In genomic region chr15:77034620-77035467, GRCh38 we compare ENCODE assay signal across 8 cellular contexts. TPM values are rescaled to one million over a fixed set of nuclear protein-coding genes. Genes with fewer than 3 reads are reported as not detected.
DNase-seq lines count a peak whose midpoint lies in the region; ATAC-seq and TF ChIP-seq lines count a peak whose summit lies in the region.

No MANE protein-coding gene starts in this region.

- TF ChIP-seq CTCF in C4-2B (conservative IDR thresholded peaks at IDR 0.05): peak; percentile 81
- peak; percentile 36 to 72 (median 60) for TF ChIP-seq CTCF in heart left ventricle (IDR thresholded peaks at IDR 0.05)
- peak in 10 of 11 experiments; percentile 29 to 82 (median 66) for TF ChIP-seq CTCF in spleen (IDR thresholded peaks at IDR 0.05 in 8 of 11, conservative IDR thresholded peaks at IDR 0.05 in 3 of 11)

- no peaks in the 10 kb centered on the region for H3K27me3 Mint-ChIP-seq in activated T-cell treated with anti-CD3 and anti-CD28 coated beads, Interleukin-2, amount 50 U/mL, for 72 hours (ENCODE audit: low read depth)

- peaks cover 0 to 7% of the 10 kb centered on the region in 2 donors for H3K9me3 Mint-ChIP-seq in activated T-cell treated with anti-CD3 and anti-CD28 coated beads, Interleukin-2, amount 50 U/mL, for 72 hours

- H3K36me3 Mint-ChIP-seq in activated T-cell treated with anti-CD3 and anti-CD28 coated beads, Interleukin-2, amount 50 U/mL, for 72 hours (ENCODE audit: insufficient read depth in 2 of 2): peaks cover 10 to 22% of the 10 kb centered on the region in 2 donors

- no peak overlapping the region for H3K27ac ChIP-seq in C4-2B
- no peak overlapping the region for H3K27ac ChIP-seq in heart left ventricle
- peak overlapping the region in 5 of 8 donors; percentile 5 to 56 (median 23) for H3K27ac ChIP-seq in spleen

- peaks cover 3% of the 10 kb centered on the region for H3K4me1 Mint-ChIP-seq in activated T-cell treated with anti-CD3 and anti-CD28 coated beads, Interleukin-2, amount 50 U/mL, for 72 hours (ENCODE audit: low read depth)

- WGBS in heart left ventricle, 4 donors: 64 to 86% (median 74%) methylated on average over 5 to 14 of the region's 14 CpGs
- 77 to 88% (median 79%) methylated on average over 8 to 14 of the region's 14 CpGs for WGBS in spleen, 5 donors

- peaks cover 0 to 6% (median 0%) of the 10 kb centered on the region in 12 donors for H3K9me3 ChIP-seq in heart left ventricle
- no peaks in the 10 kb centered on the region for H3K9me3 ChIP-seq in spleen
- no peaks in the 10 kb centered on the region for H3K9me3 ChIP-seq in MG63

- peak overlapping the region; percentile 44 for H3K27ac Mint-ChIP-seq in activated T-cell treated with anti-CD3 and anti-CD28 coated beads, Interleukin-2, amount 50 U/mL, for 72 hours

- intact Hi-C loops in heart left ventricle (cut with DNase I) (no loop called here), spleen (cut with DNase I; ENCODE audit: low total_unique reads) (no loop called here)

- peak in 1 of 2 donors; percentile 22 for ATAC-seq in activated T-cell treated with anti-CD3 and anti-CD28 coated beads, Interleukin-2, amount 50 U/mL, for 72 hours (replicated peaks in 1 of 2)
- ATAC-seq in heart left ventricle (peak in 3 of 4 donors; percentile 8 to 31 (median 15)), GM18502 (IDR thresholded peaks at IDR 0.05; ENCODE audit: poor library complexity, unreplicated experiment) (no peak)

- H3K4me3 Mint-ChIP-seq in activated T-cell treated with anti-CD3 and anti-CD28 coated beads, Interleukin-2, amount 50 U/mL, for 72 hours: no peak overlapping the region

- TF ChIP-seq POLR2A in heart left ventricle (IDR thresholded peaks at IDR 0.05) (no peak), spleen (IDR thresholded peaks at IDR 0.05) (no peak)

- H3K4me3 ChIP-seq in heart left ventricle (no peak overlapping the region), spleen (no peak overlapping the region), MG63 (no peak overlapping the region)

- H3K36me3 ChIP-seq in heart left ventricle (peaks cover 0 to 52% (median 0%) of the 10 kb centered on the region in 9 donors), spleen (peaks cover 3 to 82% (median 58%) of the 10 kb centered on the region in 6 donors), MG63 (peaks cover 7% of the 10 kb centered on the region; the same call in 1 of the 2 replicates)

- peaks cover 0 to 23% (median 0%) of the 10 kb centered on the region in 12 donors for H3K4me1 ChIP-seq in heart left ventricle
- peaks cover 0 to 48% (median 26%) of the 10 kb centered on the region in 6 donors for H3K4me1 ChIP-seq in spleen

- H3K27me3 ChIP-seq in heart left ventricle: peaks cover 0 to 5% (median 0%) of the 10 kb centered on the region in 9 donors
- no peaks in the 10 kb centered on the region for H3K27me3 ChIP-seq in spleen (replicated peaks in 1 of 7)
- no peaks in the 10 kb centered on the region for H3K27me3 ChIP-seq in MG63

- peak; percentile 29 to 37 for DNase-seq in Kasumi-1 (lab: John Stamatoyannopoulos, UW)
- peak; percentile 41 to 56 for DNase-seq in activated T-cell treated with anti-CD3 and anti-CD28 coated beads, Interleukin-2, amount 50 U/mL, for 72 hours
- DNase-seq in heart left ventricle: peak; percentile 19 to 55 (median 29)
- DNase-seq in spleen: peak; percentile 83
- DNase-seq in SW 1271 (lab: John Stamatoyannopoulos, UW): no peak
- no peak for DNase-seq in MG63

RNA-seq across cellular contexts. Expression of gene TSPAN3, which starts 36.1 kb away (rescaled TPM):
- 10 to 100 TPM; 30.4 to 36.4 TPM for total RNA-seq in activated T-cell treated with anti-CD3 and anti-CD28 coated beads, Interleukin-2, amount 50 U/mL, for 72 hours
- total RNA-seq in heart left ventricle (100 to 1,000 TPM in 8 of 9 donors, 10 to 100 TPM in 1; 90.4 to 218 (median 133) TPM), spleen (100 to 1,000 TPM in 6 of 7 donors, 10 to 100 TPM in 1; 98.5 to 276 (median 124) TPM)
- polyA plus RNA-seq in heart left ventricle (100 to 1,000 TPM in 1 of 2 donors, 10 to 100 TPM in 1; 58.1 to 247 TPM), spleen (100 to 1,000 TPM; 117 to 160 (median 158) TPM)
- 239 and 258 TPM in 2 replicates for total RNA-seq in MG63 (2014; rRNA removed; shearing (Covaris generic); ENCODE audit: low replicate concordance)

RNA-seq across cellular contexts. Expression of gene PSTPIP1, which starts 39.9 kb away (rescaled TPM):
- 100 to 1,000 TPM; 141 to 152 TPM for total RNA-seq in activated T-cell treated with anti-CD3 and anti-CD28 coated beads, Interleukin-2, amount 50 U/mL, for 72 hours
- total RNA-seq in heart left ventricle (10 to 100 TPM in 2 of 9 donors, 1 to 10 TPM in 7; 1.3 to 17.2 (median 2.9) TPM), spleen (100 to 1,000 TPM in 1 of 7 donors, 10 to 100 TPM in 6; 62.0 to 130 (median 82.6) TPM)
- polyA plus RNA-seq in heart left ventricle (1 to 10 TPM; 2.9 to 3.2 TPM), spleen (100 to 1,000 TPM in 2 of 3 donors, 10 to 100 TPM in 1; 31.1 to 150 (median 115) TPM)
- not detected in 2 replicates for total RNA-seq in MG63 (2014; rRNA removed; shearing (Covaris generic); ENCODE audit: low replicate concordance)

Comparison
In these comparisons a context has a peak if more than half of its experiments do, and no peak if none do; other contexts are left out.
1. H3K27ac ChIP-seq: peak in spleen (5 of 8); none in C4-2B (single experiment) and heart left ventricle (0 of 12).
2. DNase-seq: peak in Kasumi-1 (2 of 2), activated T-cell treated with anti-CD3 and anti-CD28 coated beads, Interleukin-2, amount 50 U/mL, for 72 hours (2 of 2), heart left ventricle (5 of 5) and spleen (single experiment); none in SW 1271 (0 of 2) and MG63 (single experiment).
3. Peak in every context shown above with its lines, with median percentiles within 50 percentile points of each other: CTCF ChIP-seq.